In genomic region chr1:4476394-4476793, GRCh38 we compare ENCODE assay signal across 3 cellular contexts.
"Had no signal": no experiment of that assay in that cellular context is flagged by ENCODE, and none has a peak within 500 bp of the region (broad histone marks: within the 10 kb centered on the region; RNA-seq: fewer than 3 reads in every experiment).

No MANE protein-coding gene starts in this region.

- DNase-seq: GDM1, GF-D8 had no signal

- H3K4me3 ChIP-seq: GM12878 had no signal

- ATAC-seq: GM12878 had no signal
